8 cellular contexts compared by ENCODE assay signal in genomic region chr3:37862219-37862711, GRCh38. TPM values are rescaled to one million over a fixed set of nuclear protein-coding genes. Genes with fewer than 3 reads are reported as not detected.
DNase-seq lines count a peak whose midpoint lies in the region; ATAC-seq, FAIRE-seq and TF ChIP-seq lines count a peak whose summit lies in the region.

No MANE protein-coding gene starts in this region.

- intact Hi-C loops in breast epithelium (cut with DNase I; ENCODE audit: low total_unique reads) = no loop called here

- H3K4me3 ChIP-seq in breast epithelium (peak overlapping the region; percentile 78 to 97 (median 79)), kidney epithelial cell (ENCODE audit: low read depth, low read length) (peak overlapping the region; percentile 56)

- DNase-seq in GM12892 (ENCODE audit: insufficient read length) = peak; percentile 22
- DNase-seq in breast epithelium (ENCODE audit: low spot score in 2 of 2) = peak in 1 of 2 donors; percentile 56
- no peak for DNase-seq in kidney epithelial cell (ENCODE audit: low read depth)
- DNase-seq in stimulated activated CD4-positive, alpha-beta T cell treated with anti-CD3 and anti-CD28 coated beads, Interleukin-15, amount 100 ng/mL, for 24 hours = peak; percentile 75

- no peaks in the 10 kb centered on the region for H3K36me3 ChIP-seq in breast epithelium
- no peaks in the 10 kb centered on the region for H3K36me3 ChIP-seq in kidney epithelial cell (ENCODE audit: control insufficient read depth, insufficient read depth, low read length)

- H3K4me1 ChIP-seq in breast epithelium = peaks cover 0 to 7% of the 10 kb centered on the region in 2 donors

- no peak for TF ChIP-seq POLR2A in GM12892 (IDR thresholded peaks at IDR 0.05; ENCODE audit: low read depth, low read length)
- no peak for TF ChIP-seq POLR2A in breast epithelium (IDR thresholded peaks at IDR 0.05)

- H3K27me3 ChIP-seq in breast epithelium (no peaks in the 10 kb centered on the region), kidney epithelial cell (ENCODE audit: control insufficient read depth, insufficient read depth, low read length) (no peaks in the 10 kb centered on the region)

- H3K27ac ChIP-seq in breast epithelium = peak overlapping the region; percentile 73 to 99

- ATAC-seq in SK-N-SH treated with all-trans-retinoic acid at 6 μM for 48 hours (peak; percentile 12), GM21825 (IDR thresholded peaks at IDR 0.05; ENCODE audit: unreplicated experiment) (no peak), HG02840 (IDR thresholded peaks at IDR 0.05; ENCODE audit: low FRiP score, unreplicated experiment) (no peak), HG03571 (IDR thresholded peaks at IDR 0.05; ENCODE audit: unreplicated experiment) (no peak)

- FAIRE-seq in GM12892 (lab: Jason Lieb, UNC) = no peak

- no peak for TF ChIP-seq CTCF in breast epithelium (IDR thresholded peaks at IDR 0.05)
- no peak for TF ChIP-seq CTCF in kidney epithelial cell (IDR thresholded peaks at IDR 0.05; ENCODE audit: insufficient read depth, low read length, poor library complexity, severe bottlenecking)

- H3K9me3 ChIP-seq in breast epithelium = peaks cover 0 to 2% of the 10 kb centered on the region in 2 donors

TF ChIP-seq in SK-N-SH treated with all-trans-retinoic acid at 6 μM for 48 hours, 23 proteins besides CTCF, POLR2A, EP300 and RAD21:
- no peak for TF ChIP-seq ZFP3 (CRISPR knock-in tag; IDR thresholded peaks at IDR 0.05)
- TF ChIP-seq, protein P1, sequence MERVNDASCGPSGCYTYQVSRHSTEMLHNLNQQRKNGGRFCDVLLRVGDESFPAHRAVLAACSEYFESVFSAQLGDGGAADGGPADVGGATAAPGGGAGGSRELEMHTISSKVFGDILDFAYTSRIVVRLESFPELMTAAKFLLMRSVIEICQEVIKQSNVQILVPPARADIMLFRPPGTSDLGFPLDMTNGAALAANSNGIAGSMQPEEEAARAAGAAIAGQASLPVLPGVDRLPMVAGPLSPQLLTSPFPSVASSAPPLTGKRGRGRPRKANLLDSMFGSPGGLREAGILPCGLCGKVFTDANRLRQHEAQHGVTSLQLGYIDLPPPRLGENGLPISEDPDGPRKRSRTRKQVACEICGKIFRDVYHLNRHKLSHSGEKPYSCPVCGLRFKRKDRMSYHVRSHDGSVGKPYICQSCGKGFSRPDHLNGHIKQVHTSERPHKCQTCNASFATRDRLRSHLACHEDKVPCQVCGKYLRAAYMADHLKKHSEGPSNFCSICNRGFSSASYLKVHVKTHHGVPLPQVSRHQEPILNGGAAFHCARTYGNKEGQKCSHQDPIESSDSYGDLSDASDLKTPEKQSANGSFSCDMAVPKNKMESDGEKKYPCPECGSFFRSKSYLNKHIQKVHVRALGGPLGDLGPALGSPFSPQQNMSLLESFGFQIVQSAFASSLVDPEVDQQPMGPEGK (CRISPR knock-in tag; IDR thresholded peaks at IDR 0.05; ENCODE audit: borderline replicate concordance) = no peak
- TF ChIP-seq TOX (CRISPR knock-in tag; IDR thresholded peaks at IDR 0.05; ENCODE audit: borderline replicate concordance) = no peak
- no peak for TF ChIP-seq OSR1 (CRISPR knock-in tag; IDR thresholded peaks at IDR 0.05)
- no peak for TF ChIP-seq RARB (CRISPR knock-in tag; IDR thresholded peaks at IDR 0.05)

RNA-seq across cellular contexts. Expression of gene CTDSPL, which starts 0.6 kb away (rescaled TPM):
- 0.15 TPM for polyA plus RNA-seq in GM12892 (2012; ENCODE audit: missing spikeins)
- total RNA-seq in breast epithelium (10 to 100 TPM; 40.0 to 80.8 (median 63.1) TPM), kidney epithelial cell (28.0 and 30.6 TPM in 2 replicates)
